39 cellular contexts compared by ENCODE assay signal in genomic region chr1:207676153-207676552, GRCh38. TPM values are rescaled to one million over a fixed set of nuclear protein-coding genes. Genes with fewer than 3 reads are reported as not detected.
"Had no signal": no experiment of that assay in that cellular context is flagged by ENCODE, and none has a peak within 500 bp of the region (broad histone marks: within the 10 kb centered on the region; RNA-seq: fewer than 3 reads in every experiment).

No MANE protein-coding gene starts in this region.

- H3K36me3 ChIP-seq: MG63 had no signal

- DNase-seq: Karpas-422, Kasumi-1, KG1, MG63, MM.1S, MV-4-11, NCI-H1048, NCI-H1092, NCI-H1092 treated with DMSO at 0.1 percent for 48 hours, NCI-H1105, NCI-H1105 treated with DMSO at 0.1 percent for 48 hours, NCI-H1417, NCI-H1417 treated with DMSO at 0.1 percent for 48 hours, NCI-H1436, NCI-H1436 treated with DMSO at 0.1 percent for 48 hours, NCI-H146, NCI-H1694, NCI-H1694 treated with DMSO at 0.1 percent for 48 hours, NCI-H187, NCI-H187 treated with DMSO at 0.1 percent for 48 hours, NCI-H1930, NCI-H2029, NCI-H2029 treated with DMSO at 0.1 percent for 48 hours, NCI-H2081, NCI-H2081 treated with DMSO at 0.1 percent for 48 hours, NCI-H2107, NCI-H2171, NCI-H2171 treated with DMSO at 0.1 percent for 48 hours, NCI-H2227 treated with DMSO at 0.1 percent for 48 hours, NCI-H226, NCI-H345, NCI-H446, NCI-H446 treated with DMSO at 0.1 percent for 48 hours, NCI-H510A had no signal

- H3K4me2 ChIP-seq: KMS-11 had no signal

- H3K9me3 ChIP-seq: MG63 had no signal

- H3K4me3 ChIP-seq: MG63 had no signal

- H3K27ac ChIP-seq: KMS-11 had no signal

- H3K9ac ChIP-seq: KMS-11 had no signal

RNA-seq across cellular contexts. Expression of gene CR1L, which starts 31.2 kb away (rescaled TPM):
- total RNA-seq: LHCN-M2, M059J, MCF 10A, NCI-H460 had no signal
